In genomic region chr21:33835920-33836319, GRCh38 we compare ENCODE assay signal across 8 cellular contexts.
"Had no signal": no experiment of that assay in that cellular context is flagged by ENCODE, and none has a peak within 500 bp of the region (broad histone marks: within the 10 kb centered on the region; RNA-seq: fewer than 3 reads in every experiment).

No MANE protein-coding gene starts in this region.

- DNase-seq: GDM1, GF-D8 had no signal

- FAIRE-seq: G401.6, GM12878, GM12891, GM12892, GM18507, GM19239 had no signal

- H3K4me3 ChIP-seq: GM12878 had no signal

- ATAC-seq: GM12878 had no signal
